Comparison of ENCODE assay signal across 39 cellular contexts in the genomic region with DNA sequence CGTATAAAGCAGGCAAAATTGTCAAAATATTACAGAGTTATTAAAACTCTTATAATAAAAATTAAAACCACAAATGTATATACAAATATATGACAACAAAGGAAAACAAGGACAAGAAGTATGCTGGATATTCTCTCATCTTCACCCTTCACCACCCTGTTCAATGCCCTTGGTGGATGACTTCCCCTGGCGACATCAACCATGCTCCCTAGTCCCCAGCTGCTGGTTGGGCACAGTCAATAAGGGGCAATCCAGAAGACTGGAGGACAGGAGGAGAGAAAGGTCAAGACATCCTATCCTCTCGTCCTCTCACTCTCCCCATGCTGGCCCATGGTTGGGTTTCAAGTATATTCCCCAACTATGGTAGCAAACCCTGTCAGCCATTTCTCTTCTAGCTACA.
"Had no signal": no experiment of that assay in that cellular context is flagged by ENCODE, and none has a peak within 500 bp of the region (broad histone marks: within the 10 kb centered on the region; RNA-seq: fewer than 3 reads in every experiment).

No MANE protein-coding gene starts in this region.

- FAIRE-seq: astrocyte, bronchial epithelial cell had no signal

- H3K27me3 ChIP-seq: adrenal gland, ascending aorta, body of pancreas, brain microvascular endothelial cell, breast epithelium, cardiac muscle cell had no signal

- H3K4me3 ChIP-seq: adrenal gland, ascending aorta, body of pancreas, breast epithelium, cardiac muscle cell had no signal

- H3K27ac Mint-ChIP-seq: activated naive CD4-positive, alpha-beta T cell treated with anti-CD3 and anti-CD28 coated beads for 36 hours; activated naive CD4-positive, alpha-beta T cell treated with anti-CD3 and anti-CD28 coated beads, Interleukin-2, amount 10 ng/mL, durations not matched to agents 7 days and 5 days; activated naive CD4-positive, alpha-beta T cell treated with anti-CD3 and anti-CD28 coated beads, Interleukin-2, amount 50 U/mL, for 24 hours; activated naive CD4-positive, alpha-beta T cell treated with anti-CD3 and anti-CD28 coated beads, Interleukin-2, amount 50 U/mL, for 72 hours; activated naive CD8-positive, alpha-beta T cell; activated naive CD8-positive, alpha-beta T cell treated with anti-CD3 and anti-CD28 coated beads for 36 hours; activated naive CD8-positive, alpha-beta T cell treated with anti-CD3 and anti-CD28 coated beads, Interleukin-2, amount 10 ng/mL, durations not matched to agents 7 days and 5 days; activated naive CD8-positive, alpha-beta T cell treated with anti-CD3 and anti-CD28 coated beads, Interleukin-2, amount 50 U/mL, for 24 hours; activated T-cell treated with anti-CD3 and anti-CD28 coated beads, Interleukin-2, amount 50 U/mL, for 24 hours; activated T-cell treated with anti-CD3 and anti-CD28 coated beads, Interleukin-2, amount 50 U/mL, for 72 hours; activated T-helper 1 cell treated with anti-CD3 and anti-CD28 coated beads, Interleukin-12 subunit alpha, Interleukin-12 subunit beta, Interleukin-2, Interleukin-4 antibody, amounts not matched to agents 30 ng/mL and 10 ng/mL and 1 ng/mL, durations not matched to agents 14 hours and 24 hours and 36 hours; activated T-helper 17 cell treated with anti-CD3 and anti-CD28 coated beads, Interleukin-2, amount 50 U/mL, for 72 hours; activated T-helper 2 cell treated with anti-CD3 and anti-CD28 coated beads, Interferon-gamma antibody, Interleukin-2, Interleukin-4, amounts not matched to agents 10 μg/mL and 5 μg/mL and 100 μg/mL, durations not matched to agents 14 hours and 24 hours and 36 hours; brain had no signal

- DNase-seq: activated effector memory CD4-positive, alpha-beta T cell treated with anti-CD3 and anti-CD28 coated beads, Interleukin-2, amount 50 U/mL, for 16 hours; activated effector memory CD4-positive, alpha-beta T cell treated with Interleukin-2 at 50 U/mL for 16 hours; activated gamma-delta T cell; activated gamma-delta T cell treated with Interleukin-2 at 50 U/mL for 16 hours; activated naive CD4-positive, alpha-beta T cell; activated naive CD4-positive, alpha-beta T cell treated with anti-CD3 and anti-CD28 coated beads for 36 hours; activated naive CD4-positive, alpha-beta T cell treated with anti-CD3 and anti-CD28 coated beads, Interleukin-2, amount 10 ng/mL, durations not matched to agents 7 days and 5 days; activated naive CD4-positive, alpha-beta T cell treated with anti-CD3 and anti-CD28 coated beads, Interleukin-2, amount 50 U/mL, for 16 hours; activated naive CD4-positive, alpha-beta T cell treated with Interleukin-2 at 50 U/mL for 16 hours; activated naive CD8-positive, alpha-beta T cell treated with anti-CD3 and anti-CD28 coated beads for 36 hours; activated naive CD8-positive, alpha-beta T cell treated with anti-CD3 and anti-CD28 coated beads, Interleukin-2, amount 10 ng/mL, durations not matched to agents 7 days and 5 days; activated naive CD8-positive, alpha-beta T cell treated with anti-CD3 and anti-CD28 coated beads, Interleukin-2, amount 50 U/mL, for 24 hours; activated T-cell treated with anti-CD3 and anti-CD28 coated beads, Interleukin-2, amount 50 U/mL, for 24 hours; activated T-cell treated with anti-CD3 and anti-CD28 coated beads, Interleukin-2, amount 50 U/mL, for 4 hours; activated T-cell treated with anti-CD3 and anti-CD28 coated beads, Interleukin-2, amount 50 U/mL, for 48 hours; activated T-cell treated with anti-CD3 and anti-CD28 coated beads, Interleukin-2, amount 50 U/mL, for 72 hours; adrenal gland; amniotic stem cell; amygdala; anterior cingulate cortex; aorta; body of pancreas; brain microvascular endothelial cell; caudate nucleus; central memory CD4-positive, alpha-beta T cell; cerebellar nuclear complex had no signal

- H3K4me1 Mint-ChIP-seq: activated naive CD4-positive, alpha-beta T cell treated with anti-CD3 and anti-CD28 coated beads, Interleukin-2, amount 10 ng/mL, durations not matched to agents 7 days and 5 days; activated naive CD4-positive, alpha-beta T cell treated with anti-CD3 and anti-CD28 coated beads, Interleukin-2, amount 50 U/mL, for 24 hours; activated naive CD8-positive, alpha-beta T cell treated with anti-CD3 and anti-CD28 coated beads for 36 hours; activated naive CD8-positive, alpha-beta T cell treated with anti-CD3 and anti-CD28 coated beads, Interleukin-2, amount 10 ng/mL, durations not matched to agents 7 days and 5 days; activated naive CD8-positive, alpha-beta T cell treated with anti-CD3 and anti-CD28 coated beads, Interleukin-2, amount 50 U/mL, for 24 hours; activated T-helper 17 cell treated with anti-CD3 and anti-CD28 coated beads, Interleukin-2, amount 50 U/mL, for 72 hours; brain; central memory CD8-positive, alpha-beta T cell had no signal

- H3K4me1 ChIP-seq: adrenal gland, ascending aorta, body of pancreas, breast epithelium had no signal

- ATAC-seq: activated naive CD4-positive, alpha-beta T cell treated with anti-CD3 and anti-CD28 coated beads, Interleukin-2, amount 50 U/mL, for 72 hours; activated naive CD8-positive, alpha-beta T cell treated with anti-CD3 and anti-CD28 coated beads, Interleukin-2, amount 50 U/mL, for 24 hours; activated T-cell treated with anti-CD3 and anti-CD28 coated beads, Interleukin-2, amount 50 U/mL, for 4 hours; activated T-cell treated with anti-CD3 and anti-CD28 coated beads, Interleukin-2, amount 50 U/mL, for 72 hours; activated T-helper 17 cell treated with anti-CD3 and anti-CD28 coated beads, Interleukin-2, amount 50 U/mL, for 72 hours; body of pancreas had no signal

- H3K9me3 ChIP-seq: adrenal gland, ascending aorta, body of pancreas, breast epithelium had no signal

- H3K36me3 Mint-ChIP-seq: activated naive CD4-positive, alpha-beta T cell treated with anti-CD3 and anti-CD28 coated beads, Interleukin-2, amount 10 ng/mL, durations not matched to agents 7 days and 5 days; activated naive CD4-positive, alpha-beta T cell treated with anti-CD3 and anti-CD28 coated beads, Interleukin-2, amount 50 U/mL, for 24 hours; activated naive CD4-positive, alpha-beta T cell treated with anti-CD3 and anti-CD28 coated beads, Interleukin-2, amount 50 U/mL, for 72 hours; activated naive CD8-positive, alpha-beta T cell treated with anti-CD3 and anti-CD28 coated beads for 36 hours; activated naive CD8-positive, alpha-beta T cell treated with anti-CD3 and anti-CD28 coated beads, Interleukin-2, amount 10 ng/mL, durations not matched to agents 7 days and 5 days; brain had no signal

- H3K9me3 Mint-ChIP-seq: activated naive CD4-positive, alpha-beta T cell treated with anti-CD3 and anti-CD28 coated beads for 36 hours; activated naive CD4-positive, alpha-beta T cell treated with anti-CD3 and anti-CD28 coated beads, Interleukin-2, amount 10 ng/mL, durations not matched to agents 7 days and 5 days; activated naive CD4-positive, alpha-beta T cell treated with anti-CD3 and anti-CD28 coated beads, Interleukin-2, amount 50 U/mL, for 24 hours; activated naive CD4-positive, alpha-beta T cell treated with anti-CD3 and anti-CD28 coated beads, Interleukin-2, amount 50 U/mL, for 72 hours; activated naive CD8-positive, alpha-beta T cell treated with anti-CD3 and anti-CD28 coated beads for 36 hours; activated naive CD8-positive, alpha-beta T cell treated with anti-CD3 and anti-CD28 coated beads, Interleukin-2, amount 50 U/mL, for 24 hours; activated T-cell treated with anti-CD3 and anti-CD28 coated beads, Interleukin-2, amount 50 U/mL, for 24 hours; activated T-cell treated with anti-CD3 and anti-CD28 coated beads, Interleukin-2, amount 50 U/mL, for 4 hours; activated T-cell treated with anti-CD3 and anti-CD28 coated beads, Interleukin-2, amount 50 U/mL, for 72 hours; activated T-helper 1 cell treated with anti-CD3 and anti-CD28 coated beads, Interleukin-12 subunit alpha, Interleukin-12 subunit beta, Interleukin-2, Interleukin-4 antibody, amounts not matched to agents 30 ng/mL and 10 ng/mL and 1 ng/mL, durations not matched to agents 14 hours and 24 hours and 36 hours; activated T-helper 17 cell treated with anti-CD3 and anti-CD28 coated beads, Interleukin-2, amount 50 U/mL, for 72 hours; activated T-helper 2 cell treated with anti-CD3 and anti-CD28 coated beads, Interferon-gamma antibody, Interleukin-2, Interleukin-4, amounts not matched to agents 10 μg/mL and 5 μg/mL and 100 μg/mL, durations not matched to agents 14 hours and 24 hours and 36 hours; brain; central memory CD8-positive, alpha-beta T cell had no signal

- H3K27me3 Mint-ChIP-seq: activated naive CD4-positive, alpha-beta T cell treated with anti-CD3 and anti-CD28 coated beads, Interleukin-2, amount 50 U/mL, for 24 hours; activated naive CD8-positive, alpha-beta T cell; activated T-cell treated with anti-CD3 and anti-CD28 coated beads, Interleukin-2, amount 50 U/mL, for 24 hours; central memory CD8-positive, alpha-beta T cell had no signal

- H3K36me3 ChIP-seq: adrenal gland, ascending aorta, brain microvascular endothelial cell, breast epithelium, cardiac muscle cell had no signal

- H3K27ac ChIP-seq: adrenal gland, ascending aorta, body of pancreas, brain microvascular endothelial cell, breast epithelium, cardiac muscle cell had no signal

- H3K4me3 Mint-ChIP-seq: activated naive CD4-positive, alpha-beta T cell treated with anti-CD3 and anti-CD28 coated beads for 36 hours; activated naive CD4-positive, alpha-beta T cell treated with anti-CD3 and anti-CD28 coated beads, Interleukin-2, amount 10 ng/mL, durations not matched to agents 7 days and 5 days; activated naive CD4-positive, alpha-beta T cell treated with anti-CD3 and anti-CD28 coated beads, Interleukin-2, amount 50 U/mL, for 24 hours; activated naive CD8-positive, alpha-beta T cell; activated naive CD8-positive, alpha-beta T cell treated with anti-CD3 and anti-CD28 coated beads for 36 hours; activated naive CD8-positive, alpha-beta T cell treated with anti-CD3 and anti-CD28 coated beads, Interleukin-2, amount 10 ng/mL, durations not matched to agents 7 days and 5 days; activated naive CD8-positive, alpha-beta T cell treated with anti-CD3 and anti-CD28 coated beads, Interleukin-2, amount 50 U/mL, for 24 hours; activated T-cell treated with anti-CD3 and anti-CD28 coated beads, Interleukin-2, amount 50 U/mL, for 24 hours; activated T-cell treated with anti-CD3 and anti-CD28 coated beads, Interleukin-2, amount 50 U/mL, for 4 hours; activated T-cell treated with anti-CD3 and anti-CD28 coated beads, Interleukin-2, amount 50 U/mL, for 72 hours; activated T-helper 1 cell treated with anti-CD3 and anti-CD28 coated beads, Interleukin-12 subunit alpha, Interleukin-12 subunit beta, Interleukin-2, Interleukin-4 antibody, amounts not matched to agents 30 ng/mL and 10 ng/mL and 1 ng/mL, durations not matched to agents 14 hours and 24 hours and 36 hours; activated T-helper 17 cell treated with anti-CD3 and anti-CD28 coated beads, Interleukin-2, amount 50 U/mL, for 72 hours; brain; central memory CD8-positive, alpha-beta T cell had no signal
